Comparison of ENCODE assay signal across 8 cellular contexts in the genomic region with DNA sequence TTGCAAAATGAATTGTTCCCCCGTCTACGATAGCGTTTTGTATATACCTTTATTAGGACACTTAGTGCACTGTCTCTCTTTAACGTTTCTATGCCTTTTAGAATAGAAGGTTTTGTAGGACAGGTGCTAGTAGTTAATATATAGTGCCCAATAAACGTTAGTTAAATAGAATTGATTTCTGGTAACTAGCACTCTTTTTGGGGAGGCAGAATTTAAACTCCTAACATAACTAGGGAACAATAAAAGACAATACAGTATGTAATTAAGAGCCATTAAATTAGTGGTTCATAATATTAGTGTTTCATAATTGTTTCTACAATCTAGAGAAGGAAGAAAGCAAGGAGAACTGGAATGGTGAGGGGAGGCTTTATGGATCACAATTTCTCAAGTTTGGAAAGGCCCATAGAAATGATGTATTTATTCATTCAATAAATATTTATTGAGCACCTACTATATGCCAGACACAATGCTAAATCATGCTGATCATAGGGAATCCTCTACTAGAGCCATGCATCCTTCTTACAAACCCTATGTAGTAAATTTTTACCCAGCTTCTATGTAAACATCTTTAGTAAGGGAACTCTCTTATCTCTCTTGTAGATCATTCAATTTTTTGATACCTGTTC. TPM values are rescaled to one million over a fixed set of nuclear protein-coding genes. Genes with fewer than 3 reads are reported as not detected.
DNase-seq lines count a peak whose midpoint lies in the region; ATAC-seq and TF ChIP-seq lines count a peak whose summit lies in the region.

No MANE protein-coding gene starts in this region.

- H3K9ac ChIP-seq in Loucy (ENCODE audit: low read depth, low read length, poor library complexity, severe bottlenecking): peak overlapping the region; percentile 80

- no peaks in the 10 kb centered on the region for H3K36me3 ChIP-seq in Loucy (ENCODE audit: insufficient read depth, low read length)

- peak overlapping the region; percentile 93 for H2AFZ ChIP-seq in Loucy (ENCODE audit: low read length)

- DNase-seq in AG09309 (ENCODE audit: low read depth) (no peak), dorsolateral prefrontal cortex (no peak), natural killer cell (no peak), SW480 (ENCODE audit: low spot score) (no peak), pons (ENCODE audit: low spot score) (no peak), ecto neural progenitor cell (ENCODE audit: low spot score) (no peak), NCI-H187 (lab: John Stamatoyannopoulos, UW) (no peak)

- H3K9me3 ChIP-seq in Loucy (ENCODE audit: insufficient read depth, low read depth, low read length): no peaks in the 10 kb centered on the region

- H3K27me3 Mint-ChIP-seq in natural killer cell (ENCODE audit: low read depth in 2 of 2): no peaks in the 10 kb centered on the region

- H3K27me3 ChIP-seq in Loucy (ENCODE audit: insufficient read depth, low read length, poor library complexity, severe bottlenecking): no peaks in the 10 kb centered on the region
- no peaks in the 10 kb centered on the region for H3K27me3 ChIP-seq in dorsolateral prefrontal cortex

- intact Hi-C loops in dorsolateral prefrontal cortex (cut with DNase I) (no loop called here), natural killer cell (cut with micrococcal nuclease) (loop anchor here (2.0 kb wide), 3 partner anchors 14 to 46 kb away; partner anchors contain the start of genes PEX11B and RBM8A)

- peak overlapping the region; percentile 83 for H3K4me2 ChIP-seq in Loucy (ENCODE audit: low read depth, low read length, poor library complexity, severe bottlenecking)

- no peak for TF ChIP-seq CTCF in AG09309 (IDR thresholded peaks at IDR 0.05; ENCODE audit: control insufficient read depth, insufficient read depth, low read depth, low read length, missing control alignments)
- TF ChIP-seq CTCF in Loucy (conservative IDR thresholded peaks at IDR 0.05; ENCODE audit: low read length): no peak
- no peak for TF ChIP-seq CTCF in dorsolateral prefrontal cortex (IDR thresholded peaks at IDR 0.05 in 54 of 56, conservative IDR thresholded peaks at IDR 0.05 in 2 of 56; ENCODE audit: low read depth in 1 of 56, partially characterized antibody in 56 of 56)
- no peak for TF ChIP-seq CTCF in natural killer cell (IDR thresholded peaks at IDR 0.05)

- peaks cover 45 to 60% of the 10 kb centered on the region in 2 donors for H3K4me1 Mint-ChIP-seq in natural killer cell

- H3F3A ChIP-seq in Loucy (ENCODE audit: low read depth): 0 out of 2 replicates have a peak, but pooled peaks cover 8% of the 10 kb centered on the region

- no peaks in the 10 kb centered on the region for H4K20me1 ChIP-seq in Loucy (ENCODE audit: insufficient read depth, low read length, poor library complexity, severe bottlenecking)

- H3K9me2 ChIP-seq in Loucy (replicated peaks; ENCODE audit: low read depth, low read length): no peaks in the 10 kb centered on the region

- H3K4me3 ChIP-seq in AG09309 (ENCODE audit: control insufficient read depth, low read depth, low read length) (peak overlapping the region; percentile 46), Loucy (ENCODE audit: low read length, poor library complexity, severe bottlenecking) (peak overlapping the region; percentile 86), dorsolateral prefrontal cortex (peak overlapping the region; percentile 45 to 100 (median 77))

- ATAC-seq in natural killer cell: no peak

- H3K27ac Mint-ChIP-seq in natural killer cell: peak overlapping the region; percentile 87 to 95

- H3K4me3 Mint-ChIP-seq in natural killer cell: peak overlapping the region; percentile 94

- H3K36me3 Mint-ChIP-seq in natural killer cell: peaks cover 8% of the 10 kb centered on the region

- H3K9me3 Mint-ChIP-seq in natural killer cell: no peaks in the 10 kb centered on the region

- peaks cover 38% of the 10 kb centered on the region; the same call in 1 of the 2 replicates for H3K79me2 ChIP-seq in Loucy (ENCODE audit: insufficient read depth, low read length)

- peak overlapping the region in 58 of 59 donors; percentile 76 to 99 (median 95) for H3K27ac ChIP-seq in dorsolateral prefrontal cortex

- H3K4me1 ChIP-seq in Loucy (ENCODE audit: insufficient read depth, low read length, poor library complexity, severe bottlenecking): peaks cover 24% of the 10 kb centered on the region

RNA-seq across cellular contexts. Expression of gene POLR3GL, which starts 0.7 kb away (rescaled TPM):
- total RNA-seq in dorsolateral prefrontal cortex (10 to 100 TPM; 13.1 to 24.6 (median 19.0) TPM), natural killer cell (10 to 100 TPM; 34.9 to 37.5 (median 37.4) TPM)

RNA-seq across cellular contexts. Expression of gene ANKRD34A, which starts 0.9 kb away (rescaled TPM):
- 10 to 100 TPM; 13.4 to 48.3 (median 29.4) TPM for total RNA-seq in dorsolateral prefrontal cortex
- total RNA-seq in natural killer cell: 1 to 10 TPM; 1.4 to 1.9 (median 1.4) TPM

RNA-seq across cellular contexts. Expression of gene LIX1L, which starts 7.4 kb away (rescaled TPM):
- total RNA-seq in dorsolateral prefrontal cortex: 10 to 100 TPM; 10.5 to 32.8 (median 17.8) TPM
- 10 to 100 TPM; 33.4 to 41.3 (median 38.2) TPM for total RNA-seq in natural killer cell

RNA-seq across cellular contexts. Expression of gene TXNIP, which starts 31.1 kb away (rescaled TPM):
- total RNA-seq in dorsolateral prefrontal cortex: 100 to 1,000 TPM in 98 of 120 experiments, 10 to 100 TPM in 22; 36.4 to 580 (median 158) TPM
- total RNA-seq in natural killer cell: 1,000 to 10,000 TPM in 2 of 3 donors, 100 to 1,000 TPM in 1; 984 to 1,724 (median 1,422) TPM

RNA-seq across cellular contexts. Expression of gene RBM8A, which starts 37.9 kb away (rescaled TPM):
- total RNA-seq in dorsolateral prefrontal cortex: 100 to 1,000 TPM in 24 of 120 experiments, 10 to 100 TPM in 96; 68.5 to 111 (median 91.1) TPM
- 100 to 1,000 TPM; 172 to 204 (median 200) TPM for total RNA-seq in natural killer cell

Comparison
In these comparisons a context has a peak if more than half of its experiments do, and no peak if none do; other contexts are left out.
1. RNA of gene ANKRD34A, which starts 0.9 kb away (total RNA-seq): 13.4 to 48.3 TPM in dorsolateral prefrontal cortex; 1.4 to 1.9 TPM in natural killer cell; every median in the first group is over 4 times any median in the second.
2. Peak in every context shown above with its lines, with median percentiles within 50 percentile points of each other: H3K4me3 ChIP-seq.